8 cellular contexts compared by ENCODE assay signal in genomic region chr1:181038399-181038873, GRCh38. TPM values are rescaled to one million over a fixed set of nuclear protein-coding genes. Genes with fewer than 3 reads are reported as not detected.
A peak's percentile ranks its signal among the peaks of the same experiment; 100 is the strongest.
DNase-seq lines count a peak whose midpoint lies in the region; ATAC-seq and TF ChIP-seq lines count a peak whose summit lies in the region.

No MANE protein-coding gene starts in this region.

- H3K9ac ChIP-seq in smooth muscle cell (ENCODE audit: low read depth) = no peak overlapping the region

- H3K79me2 ChIP-seq in smooth muscle cell (ENCODE audit: low read depth) = no peaks in the 10 kb centered on the region

- no peaks in the 10 kb centered on the region for H3K9me3 Mint-ChIP-seq in activated naive CD8-positive, alpha-beta T cell treated with anti-CD3 and anti-CD28 coated beads, Interleukin-2, amount 10 ng/mL, durations not matched to agents 7 days and 5 days

- DNase-seq in COLO668 (lab: John Stamatoyannopoulos, UW; ENCODE audit: unreplicated experiment) (peak; percentile 59), NCI-H1092 (lab: John Stamatoyannopoulos, UW) (peak; percentile 77), SKM-1 (lab: John Stamatoyannopoulos, UW; ENCODE audit: unreplicated experiment) (peak; percentile 75), left cardiac atrium (no peak), smooth muscle cell (lab: John Stamatoyannopoulos, UW; ENCODE audit: unreplicated experiment) (no peak), DMS114 treated with DMSO at 0.1 percent for 48 hours (lab: John Stamatoyannopoulos, UW; ENCODE audit: unreplicated experiment) (no peak)
- DNase-seq in activated naive CD8-positive, alpha-beta T cell treated with anti-CD3 and anti-CD28 coated beads, Interleukin-2, amount 10 ng/mL, durations not matched to agents 7 days and 5 days = peak; percentile 46

- intact Hi-C loops in left cardiac atrium (cut with DNase I) = loop anchor here (1.0 to 10.0 kb wide), 4 partner anchors 46 to 128 kb away; partner anchors contain the start of gene IER5 (in 1 of the 2)

- ATAC-seq in GM21529 (IDR thresholded peaks at IDR 0.05; ENCODE audit: unreplicated experiment) (peak; percentile 40), left cardiac atrium (peak; percentile 51 to 58)
- peak; percentile 54 for ATAC-seq in activated naive CD8-positive, alpha-beta T cell treated with anti-CD3 and anti-CD28 coated beads, Interleukin-2, amount 10 ng/mL, durations not matched to agents 7 days and 5 days (ENCODE audit: low read depth)

- H4K20me1 ChIP-seq in smooth muscle cell (ENCODE audit: low read depth) = no peaks in the 10 kb centered on the region

- no peaks in the 10 kb centered on the region for H3K9me3 ChIP-seq in smooth muscle cell (replicated peaks; ENCODE audit: low read depth)

- no peaks in the 10 kb centered on the region for H3K27me3 Mint-ChIP-seq in activated naive CD8-positive, alpha-beta T cell treated with anti-CD3 and anti-CD28 coated beads, Interleukin-2, amount 10 ng/mL, durations not matched to agents 7 days and 5 days

- 78% methylated on average over 5 of the region's 5 CpGs for WGBS in smooth muscle cell (ENCODE audit: low lambda C conversion rate)

- H3F3A ChIP-seq in smooth muscle cell (ENCODE audit: low read depth) = no peaks in the 10 kb centered on the region

- H3K4me3 ChIP-seq in smooth muscle cell = no peak overlapping the region

- no peak overlapping the region for H3K27ac ChIP-seq in smooth muscle cell (ENCODE audit: low read depth)

- TF ChIP-seq CTCF in smooth muscle cell (IDR thresholded peaks at IDR 0.05; ENCODE audit: borderline replicate concordance, insufficient read depth, poor library complexity, severe bottlenecking) = peak; percentile 66

- no peaks in the 10 kb centered on the region for H3K27me3 ChIP-seq in smooth muscle cell (ENCODE audit: low read depth)

- H3K27ac Mint-ChIP-seq in activated naive CD8-positive, alpha-beta T cell treated with anti-CD3 and anti-CD28 coated beads, Interleukin-2, amount 10 ng/mL, durations not matched to agents 7 days and 5 days = no peak overlapping the region

- H3K4me3 Mint-ChIP-seq in activated naive CD8-positive, alpha-beta T cell treated with anti-CD3 and anti-CD28 coated beads, Interleukin-2, amount 10 ng/mL, durations not matched to agents 7 days and 5 days = no peak overlapping the region

- H3K4me2 ChIP-seq in smooth muscle cell = no peak overlapping the region

- peaks cover 67% of the 10 kb centered on the region for H3K4me1 Mint-ChIP-seq in activated naive CD8-positive, alpha-beta T cell treated with anti-CD3 and anti-CD28 coated beads, Interleukin-2, amount 10 ng/mL, durations not matched to agents 7 days and 5 days

- H3K4me1 ChIP-seq in smooth muscle cell (ENCODE audit: low read depth) = no peaks in the 10 kb centered on the region

- H3K36me3 ChIP-seq in smooth muscle cell (ENCODE audit: low read depth) = no peaks in the 10 kb centered on the region

- H3K36me3 Mint-ChIP-seq in activated naive CD8-positive, alpha-beta T cell treated with anti-CD3 and anti-CD28 coated beads, Interleukin-2, amount 10 ng/mL, durations not matched to agents 7 days and 5 days = peaks cover 22% of the 10 kb centered on the region

- no peak overlapping the region for H2AFZ ChIP-seq in smooth muscle cell (ENCODE audit: low read depth)

- POLR2A ChIA-PET in activated naive CD8-positive, alpha-beta T cell treated with anti-CD3 and anti-CD28 coated beads, Interleukin-2, amount 10 ng/mL, durations not matched to agents 7 days and 5 days (lab: Charles Lee) = interaction anchor here (1.0 to 1.9 kb wide), 4 partner anchors 52 to 536 kb away, joined by 3 to 6 read pairs (median 4); partner anchors contain the start of gene ACBD6

RNA-seq across cellular contexts. Expression of gene MR1, which starts 4.7 kb away (rescaled TPM):
- total RNA-seq in activated naive CD8-positive, alpha-beta T cell treated with anti-CD3 and anti-CD28 coated beads, Interleukin-2, amount 10 ng/mL, durations not matched to agents 7 days and 5 days = 10 to 100 TPM; 39.2 to 40.0 TPM
- 10 to 100 TPM; 10.5 to 12.0 TPM for total RNA-seq in left cardiac atrium
- 1.4 and 2.1 TPM in 2 replicates for total RNA-seq in smooth muscle cell
- 0.26 and 1.2 TPM in 2 replicates for polyA plus RNA-seq in smooth muscle cell

RNA-seq across cellular contexts. Expression of gene STX6, which starts 15.8 kb away (rescaled TPM):
- total RNA-seq in activated naive CD8-positive, alpha-beta T cell treated with anti-CD3 and anti-CD28 coated beads, Interleukin-2, amount 10 ng/mL, durations not matched to agents 7 days and 5 days = 10 to 100 TPM; 20.8 to 21.1 TPM
- 10 to 100 TPM in 1 of 2 donors, 1 to 10 TPM in 1; 10.0 to 10.3 TPM for total RNA-seq in left cardiac atrium
- 16.9 and 19.2 TPM in 2 replicates for total RNA-seq in smooth muscle cell
- 9.3 and 12.2 TPM in 2 replicates for polyA plus RNA-seq in smooth muscle cell

RNA-seq across cellular contexts. Expression of gene IER5, which starts 50.1 kb away (rescaled TPM):
- 10 to 100 TPM; 36.6 to 36.8 TPM for total RNA-seq in activated naive CD8-positive, alpha-beta T cell treated with anti-CD3 and anti-CD28 coated beads, Interleukin-2, amount 10 ng/mL, durations not matched to agents 7 days and 5 days
- total RNA-seq in left cardiac atrium (10 to 100 TPM; 15.7 to 25.0 TPM), smooth muscle cell (32.6 and 35.1 TPM in 2 replicates)
- polyA plus RNA-seq in smooth muscle cell = 39.9 and 56.2 TPM in 2 replicates

Comparison
In these comparisons a context has a peak if more than half of its experiments do, and no peak if none do; other contexts are left out.
1. DNase-seq: peak in COLO668 (single experiment), NCI-H1092 (single experiment), SKM-1 (single experiment) and activated naive CD8-positive, alpha-beta T cell treated with anti-CD3 and anti-CD28 coated beads, Interleukin-2, amount 10 ng/mL, durations not matched to agents 7 days and 5 days (single experiment); none in left cardiac atrium (single experiment), smooth muscle cell (single experiment) and DMS114 treated with DMSO at 0.1 percent for 48 hours (single experiment).
2. Peak in every context shown above with its lines, with median percentiles within 50 percentile points of each other: ATAC-seq.